8 cellular contexts compared by ENCODE assay signal in the genomic region with DNA sequence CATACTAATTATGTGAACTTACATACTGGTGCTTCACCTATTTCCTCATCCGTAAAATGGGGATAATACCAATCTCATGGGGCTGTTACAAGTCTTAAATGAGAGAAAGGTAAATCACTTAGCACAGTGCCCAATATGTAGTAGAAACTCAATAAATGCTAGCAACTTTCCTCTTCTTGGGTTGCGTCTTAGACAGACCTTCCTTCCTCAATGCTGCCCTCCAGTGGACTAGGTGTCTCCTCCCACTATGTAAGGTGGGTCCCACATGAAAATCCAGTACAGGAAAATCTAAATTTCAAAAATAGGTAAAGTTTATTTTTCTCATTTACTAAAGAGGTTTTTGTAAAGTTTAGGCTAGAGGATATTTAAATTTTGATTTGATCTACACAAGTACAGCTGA. TPM values are rescaled to one million over a fixed set of nuclear protein-coding genes. Genes with fewer than 3 reads are reported as not detected.
DNase-seq lines count a peak whose midpoint lies in the region; FAIRE-seq and TF ChIP-seq lines count a peak whose summit lies in the region.

No MANE protein-coding gene starts in this region.

- H3K4me1 ChIP-seq in CD8-positive, alpha-beta memory T cell (ENCODE audit: insufficient read depth, low read length), result peaks cover 7% of the 10 kb centered on the region
- no peaks in the 10 kb centered on the region for H3K4me1 ChIP-seq in fibroblast of lung (ENCODE audit: control insufficient read depth, extremely low read depth, insufficient read depth, low read length)

- H3K27me3 ChIP-seq in CD8-positive, alpha-beta memory T cell (ENCODE audit: insufficient read depth, low read length, poor library complexity, severe bottlenecking), result no peaks in the 10 kb centered on the region
- no peaks in the 10 kb centered on the region for H3K27me3 ChIP-seq in fibroblast of lung (ENCODE audit: control insufficient read depth, insufficient read depth, low read length)

- peaks cover 0 to 8% of the 10 kb centered on the region in 2 donors for H3K27me3 Mint-ChIP-seq in CD8-positive, alpha-beta memory T cell
- no peaks in the 10 kb centered on the region for H3K27me3 Mint-ChIP-seq in activated CD4-positive, alpha-beta memory T cell treated with anti-CD3 and anti-CD28 coated beads for 36 hours

- H3K4me3 ChIP-seq in CD8-positive, alpha-beta memory T cell (ENCODE audit: low read length), result no peak overlapping the region
- H3K4me3 ChIP-seq in fibroblast of lung (replicated peaks in 1 of 4; ENCODE audit: control extremely low read depth in 1 of 4, insufficient read depth in 1 of 4, low read depth in 3 of 4, low read length in 4 of 4), result no peak overlapping the region
- no peak overlapping the region for H3K4me3 ChIP-seq in lower leg skin (ENCODE audit: low read depth, poor library complexity, severe bottlenecking)

- H3K36me3 Mint-ChIP-seq in CD8-positive, alpha-beta memory T cell, result peaks cover 0 to 7% (median 0%) of the 10 kb centered on the region in 3 donors
- H3K36me3 Mint-ChIP-seq in activated CD4-positive, alpha-beta memory T cell treated with anti-CD3 and anti-CD28 coated beads for 36 hours, result peaks cover 4% of the 10 kb centered on the region

- H3K9me3 ChIP-seq in CD8-positive, alpha-beta memory T cell (ENCODE audit: low read length), result no peaks in the 10 kb centered on the region
- H3K9me3 ChIP-seq in fibroblast of lung (ENCODE audit: control insufficient read depth, insufficient read depth, low read depth, low read length), result no peaks in the 10 kb centered on the region

- POLR2A ChIA-PET in CD8-positive, alpha-beta memory T cell (lab: Charles Lee), result interaction anchor here (0.5 to 1.5 kb wide), 3 partner anchors 40 to 298 kb away, joined by 3 to 8 read pairs (median 3); no protein-coding TSS in a partner anchor
- POLR2A ChIA-PET in activated CD4-positive, alpha-beta memory T cell treated with anti-CD3 and anti-CD28 coated beads for 36 hours (lab: Charles Lee), result no interaction called here

- H2AFZ ChIP-seq in fibroblast of lung (ENCODE audit: low read length), result no peak overlapping the region

- H3K79me2 ChIP-seq in fibroblast of lung (ENCODE audit: control insufficient read depth, insufficient read depth, low read length), result no peaks in the 10 kb centered on the region

- no peaks in the 10 kb centered on the region for H4K20me1 ChIP-seq in fibroblast of lung (ENCODE audit: control insufficient read depth, extremely low read depth, insufficient read depth, low read length)

- CTCF ChIA-PET in CD8-positive, alpha-beta memory T cell (lab: Charles Lee), result interaction anchor here (0.7 to 2.3 kb wide), 22 partner anchors 15 to 238 kb away, joined by 3 to 23 read pairs (median 3); partner anchors contain the start of gene XPNPEP2
- CTCF ChIA-PET in activated CD4-positive, alpha-beta memory T cell treated with anti-CD3 and anti-CD28 coated beads for 36 hours (lab: Charles Lee), result interaction anchor here (0.6 to 2.5 kb wide), 21 partner anchors 8 to 357 kb away, joined by 3 to 17 read pairs (median 4); partner anchors contain the start of gene APLN

- FAIRE-seq in GM19239 (lab: Jason Lieb, UNC), result peak; percentile 68

- no peak for TF ChIP-seq POLR2A in lower leg skin (IDR thresholded peaks at IDR 0.05)

- no peaks in the 10 kb centered on the region for H3K9me3 Mint-ChIP-seq in CD8-positive, alpha-beta memory T cell
- H3K9me3 Mint-ChIP-seq in activated CD4-positive, alpha-beta memory T cell treated with anti-CD3 and anti-CD28 coated beads for 36 hours, result no peaks in the 10 kb centered on the region

- 44 to 75% methylated on average over 2 of the region's 2 CpGs for WGBS in lower leg skin, 2 donors

- TF ChIP-seq CTCF in fibroblast of lung (conservative IDR thresholded peaks at IDR 0.05 in 1 of 2, IDR thresholded peaks at IDR 0.05 in 1 of 2; ENCODE audit: low read depth in 1 of 2, low read length in 2 of 2) (peak; percentile 41 to 55), lower leg skin (IDR thresholded peaks at IDR 0.05) (no peak)

- intact Hi-C loops in activated CD4-positive, alpha-beta memory T cell treated with anti-CD3 and anti-CD28 coated beads for 36 hours (cut with micrococcal nuclease), result loop anchor here (1.0 to 10.0 kb wide), 4 partner anchors 40 to 218 kb away; no protein-coding TSS in a partner anchor
- intact Hi-C loops in lower leg skin (cut with DNase I; ENCODE audit: low total_unique reads), result no loop called here

- no peak overlapping the region for H3K9ac ChIP-seq in fibroblast of lung (ENCODE audit: insufficient read depth, low read length)

- no peak overlapping the region for H3K4me2 ChIP-seq in fibroblast of lung (ENCODE audit: extremely low read depth, insufficient read depth, low read length)

- peak; percentile 25 to 70 (median 50) for DNase-seq in CD8-positive, alpha-beta memory T cell
- DNase-seq in GM19239 (ENCODE audit: insufficient read length, low spot score), result peak; percentile 18
- DNase-seq in NCI-H2107 treated with DMSO at 0.1 percent for 48 hours (lab: John Stamatoyannopoulos, UW; ENCODE audit: unreplicated experiment), result peak; percentile 52
- DNase-seq in activated CD4-positive, alpha-beta memory T cell treated with anti-CD3 and anti-CD28 coated beads for 36 hours, result peak; percentile 46
- peak; percentile 10 to 50 for DNase-seq in fibroblast of lung (ENCODE audit: low read depth in 2 of 2)
- DNase-seq in smooth muscle cell of the brain vasculature (ENCODE audit: low read depth, low spot score), result peak; percentile 12
- DNase-seq in DMS153 treated with DMSO at 0.1 percent for 48 hours (lab: John Stamatoyannopoulos, UW; ENCODE audit: unreplicated experiment), result no peak
- no peak for DNase-seq in lower leg skin (ENCODE audit: low spot score in 2 of 2)

- peaks cover 9 to 20% (median 19%) of the 10 kb centered on the region in 3 donors for H3K4me1 Mint-ChIP-seq in CD8-positive, alpha-beta memory T cell
- H3K4me1 Mint-ChIP-seq in activated CD4-positive, alpha-beta memory T cell treated with anti-CD3 and anti-CD28 coated beads for 36 hours (ENCODE audit: low read depth), result peaks cover 16% of the 10 kb centered on the region

- H3K4me3 Mint-ChIP-seq in CD8-positive, alpha-beta memory T cell, result peak overlapping the region in 1 of 7 donors; percentile 20
- no peak overlapping the region for H3K4me3 Mint-ChIP-seq in activated CD4-positive, alpha-beta memory T cell treated with anti-CD3 and anti-CD28 coated beads for 36 hours

- H3K36me3 ChIP-seq in CD8-positive, alpha-beta memory T cell (ENCODE audit: insufficient read depth, low read length), result no peaks in the 10 kb centered on the region
- H3K36me3 ChIP-seq in fibroblast of lung (ENCODE audit: control insufficient read depth, insufficient read depth, low read length), result no peaks in the 10 kb centered on the region

- H3K27ac ChIP-seq in CD8-positive, alpha-beta memory T cell (ENCODE audit: low read depth, low read length), result no peak overlapping the region
- H3K27ac ChIP-seq in fibroblast of lung (ENCODE audit: insufficient read depth, low read length), result no peak overlapping the region

- H3K27ac Mint-ChIP-seq in CD8-positive, alpha-beta memory T cell, result peak overlapping the region in 2 of 8 donors; percentile 20 to 73
- H3K27ac Mint-ChIP-seq in activated CD4-positive, alpha-beta memory T cell treated with anti-CD3 and anti-CD28 coated beads for 36 hours, result peak overlapping the region; percentile 81

RNA-seq across cellular contexts. Expression of gene ZDHHC9, which starts 20.6 kb away (rescaled TPM):
- total RNA-seq in CD8-positive, alpha-beta memory T cell, result 10 to 100 TPM; 10.4 to 11.5 TPM
- polyA plus RNA-seq in CD8-positive, alpha-beta memory T cell, result 4.6 TPM
- total RNA-seq in activated CD4-positive, alpha-beta memory T cell treated with anti-CD3 and anti-CD28 coated beads for 36 hours, result 10 to 100 TPM in 1 of 2 experiments, 1 to 10 TPM in 1; 9.0 to 11.0 TPM
- total RNA-seq in fibroblast of lung (13.6 and 21.8 TPM in 2 replicates), lower leg skin (10 to 100 TPM; 23.8 to 58.0 (median 40.1) TPM)
- polyA plus RNA-seq in fibroblast of lung, result 38.2 and 38.4 TPM in 2 replicates
- polyA plus RNA-seq in fibroblast of lung (2012), result 24.0 and 24.2 TPM in 2 replicates
- polyA minus RNA-seq in fibroblast of lung (ENCODE audit: low replicate concordance), result 32.7 and 49.5 TPM in 2 replicates

RNA-seq across cellular contexts. Expression of gene SASH3, which starts 43.4 kb away (rescaled TPM):
- total RNA-seq in CD8-positive, alpha-beta memory T cell, result 100 to 1,000 TPM; 140 to 147 TPM
- polyA plus RNA-seq in CD8-positive, alpha-beta memory T cell, result 296 TPM
- total RNA-seq in activated CD4-positive, alpha-beta memory T cell treated with anti-CD3 and anti-CD28 coated beads for 36 hours, result 100 to 1,000 TPM; 126 to 133 TPM
- total RNA-seq in fibroblast of lung, result not detected in 2 replicates
- polyA plus RNA-seq in fibroblast of lung, result not detected in 2 replicates
- polyA plus RNA-seq in fibroblast of lung (2012), result not detected in 2 replicates
- polyA minus RNA-seq in fibroblast of lung (ENCODE audit: low replicate concordance), result not detected in 2 replicates
- total RNA-seq in lower leg skin, result 1 to 10 TPM in 3 of 4 donors, under 1 TPM in 1; 0.25 to 3.4 (median 1.6) TPM

Comparison
In these comparisons a context has a peak if more than half of its experiments do, and no peak if none do; other contexts are left out.
1. DNase-seq: peak in CD8-positive, alpha-beta memory T cell (5 of 5), GM19239 (single experiment), NCI-H2107 treated with DMSO at 0.1 percent for 48 hours (single experiment), activated CD4-positive, alpha-beta memory T cell treated with anti-CD3 and anti-CD28 coated beads for 36 hours (single experiment), fibroblast of lung (2 of 2) and smooth muscle cell of the brain vasculature (single experiment); none in DMS153 treated with DMSO at 0.1 percent for 48 hours (single experiment) and lower leg skin (0 of 2).
2. CTCF ChIP-seq: peak in fibroblast of lung (2 of 2); none in lower leg skin (0 of 3).
3. RNA of gene SASH3, which starts 43.4 kb away (total RNA-seq): 140 to 147 TPM in CD8-positive, alpha-beta memory T cell and 126 to 133 TPM in activated CD4-positive, alpha-beta memory T cell treated with anti-CD3 and anti-CD28 coated beads for 36 hours; 0.25 to 3.4 TPM in lower leg skin and not detected in fibroblast of lung; every median in the first group is over 10 times any median in the second.